Comparison of ENCODE assay signal across 16 cellular contexts in the genomic region with DNA sequence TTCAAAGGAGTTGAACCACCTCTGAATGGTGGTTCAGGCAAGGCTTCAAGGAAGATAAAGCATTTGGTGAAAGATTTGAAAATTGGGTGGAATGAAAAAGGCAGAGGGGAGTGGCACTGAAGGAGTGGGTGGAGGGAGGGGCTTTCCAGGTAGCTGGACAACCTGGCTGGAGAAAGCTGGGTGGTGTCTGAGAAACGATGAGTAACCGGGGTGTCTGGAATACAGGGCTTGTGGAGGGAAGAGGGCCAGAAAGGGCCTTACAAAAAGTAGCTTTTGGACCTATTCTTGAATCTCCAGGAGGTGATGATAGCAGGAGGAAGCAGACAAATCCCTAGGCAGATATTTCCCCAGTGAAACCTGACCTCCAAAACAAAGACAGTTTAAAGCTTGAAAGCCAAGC.
DNase-seq lines count a peak whose midpoint lies in the region; ATAC-seq and TF ChIP-seq lines count a peak whose summit lies in the region.
"Had no signal": no experiment of that assay in that cellular context is flagged by ENCODE, and none has a peak within 500 bp of the region (broad histone marks: within the 10 kb centered on the region; RNA-seq: fewer than 3 reads in every experiment).

No MANE protein-coding gene starts in this region.

- DNase-seq in GM23248 (peak; percentile 30), RWPE2 (ENCODE audit: low spot score) (no peak), endodermal cell (no peak), foreskin keratinocyte (no peak), NK-92 (lab: John Stamatoyannopoulos, UW; ENCODE audit: unreplicated experiment) (no peak), MG63 (no peak)
- no peak for DNase-seq in T-helper 2 cell treated with Interferon-gamma antibody and Interleukin-4, amounts not matched to agents 5 μg/mL and 100 μg/mL, for 36 hours (ENCODE audit: low spot score)
- DNase-seq: Calu3; CD8-positive, alpha-beta T cell; DMS79 treated with DMSO at 0.1 percent for 48 hours; GF-D8 had no signal

- H3K27ac ChIP-seq in GM23248 = no peak overlapping the region
- peak overlapping the region; percentile 80 for H3K27ac ChIP-seq in RWPE2 (ENCODE audit: poor library complexity, severe bottlenecking)
- no peak overlapping the region for H3K27ac ChIP-seq in endodermal cell (ENCODE audit: low read depth, low read length)
- peak overlapping the region; percentile 74 for H3K27ac ChIP-seq in foreskin keratinocyte
- H3K27ac ChIP-seq: BLaER1 treated with 17β-estradiol and CSF1 and Interleukin-3, amounts not matched to agents 10 nM and 100 nM had no signal

- H3F3A ChIP-seq in GM23248 (ENCODE audit: insufficient read depth) = no peaks in the 10 kb centered on the region

- H3K4me3 Mint-ChIP-seq in endodermal cell = no peak overlapping the region
- H3K4me3 Mint-ChIP-seq in T-helper 2 cell treated with Interferon-gamma antibody and Interleukin-4, amounts not matched to agents 5 μg/mL and 100 μg/mL, for 36 hours = no peak overlapping the region
- H3K4me3 Mint-ChIP-seq: B cell; CD8-positive, alpha-beta T cell had no signal

- no peak overlapping the region for H3K4me2 ChIP-seq in GM23248 (ENCODE audit: unreplicated experiment)
- H3K4me2 ChIP-seq: BLaER1 treated with 17β-estradiol and CSF1 and Interleukin-3, amounts not matched to agents 10 nM and 100 nM had no signal

- H3K9me3 ChIP-seq in GM23248 (ENCODE audit: low read depth) (no peaks in the 10 kb centered on the region), RWPE2 (ENCODE audit: severe bottlenecking) (no peaks in the 10 kb centered on the region), endodermal cell (ENCODE audit: control insufficient read depth, low read length) (peaks cover 21% of the 10 kb centered on the region), MG63 (no peaks in the 10 kb centered on the region)
- H3K9me3 ChIP-seq: HAP-1 had no signal

- no peaks in the 10 kb centered on the region for H3K79me2 ChIP-seq in GM23248 (ENCODE audit: insufficient read depth)

- no peaks in the 10 kb centered on the region; the same call in 1 of the 2 replicates for H3K27me3 ChIP-seq in GM23248 (replicated peaks; ENCODE audit: insufficient read depth)
- H3K27me3 ChIP-seq in RWPE2 (ENCODE audit: insufficient read depth, poor library complexity, severe bottlenecking) = no peaks in the 10 kb centered on the region
- no peaks in the 10 kb centered on the region for H3K27me3 ChIP-seq in endodermal cell (ENCODE audit: control insufficient read depth, insufficient read depth, low read length, poor library complexity, severe bottlenecking)
- H3K27me3 ChIP-seq in foreskin keratinocyte = no peaks in the 10 kb centered on the region
- no peaks in the 10 kb centered on the region for H3K27me3 ChIP-seq in MG63
- H3K27me3 ChIP-seq: BLaER1 treated with 17β-estradiol and CSF1 and Interleukin-3, amounts not matched to agents 10 nM and 100 nM had no signal

- TF ChIP-seq CTCF in RWPE2 (IDR thresholded peaks at IDR 0.05; ENCODE audit: poor library complexity, severe bottlenecking) (no peak), endodermal cell (conservative IDR thresholded peaks at IDR 0.05) (no peak), foreskin keratinocyte (conservative IDR thresholded peaks at IDR 0.05) (no peak)

- H3K4me1 ChIP-seq in GM23248 (ENCODE audit: insufficient read depth) = peaks cover 13% of the 10 kb centered on the region
- H3K4me1 ChIP-seq in RWPE2 (ENCODE audit: insufficient read depth, poor library complexity, severe bottlenecking) = peaks cover 16% of the 10 kb centered on the region
- H3K4me1 ChIP-seq in endodermal cell (ENCODE audit: control insufficient read depth, insufficient read depth, low read length) = peaks cover 18% of the 10 kb centered on the region
- peaks cover 26% of the 10 kb centered on the region for H3K4me1 ChIP-seq in foreskin keratinocyte
- H3K4me1 ChIP-seq: HAP-1 had no signal

- ATAC-seq in RWPE2 (ENCODE audit: low read depth) = peak; percentile 47; the same call in 1 of the 3 replicates
- peak; percentile 46 for ATAC-seq in foreskin keratinocyte
- ATAC-seq in HG03457 (IDR thresholded peaks at IDR 0.05; ENCODE audit: unreplicated experiment) = no peak
- ATAC-seq: CD8-positive, alpha-beta T cell; GM12878 had no signal

- H3K4me3 ChIP-seq in GM23248 (no peak overlapping the region), RWPE2 (ENCODE audit: severe bottlenecking) (no peak overlapping the region), endodermal cell (ENCODE audit: low read length) (peak overlapping the region; percentile 48), MG63 (no peak overlapping the region)
- H3K4me3 ChIP-seq: BLaER1 treated with 17β-estradiol and CSF1 and Interleukin-3, amounts not matched to agents 10 nM and 100 nM; GM12878; HAP-1 had no signal

- no peaks in the 10 kb centered on the region for H3K9me3 Mint-ChIP-seq in endodermal cell
- no peaks in the 10 kb centered on the region for H3K9me3 Mint-ChIP-seq in T-helper 2 cell treated with Interferon-gamma antibody and Interleukin-4, amounts not matched to agents 5 μg/mL and 100 μg/mL, for 36 hours
- H3K9me3 Mint-ChIP-seq: CD8-positive, alpha-beta T cell had no signal

- no peak overlapping the region for H3K27ac Mint-ChIP-seq in endodermal cell
- no peak overlapping the region for H3K27ac Mint-ChIP-seq in T-helper 2 cell treated with Interferon-gamma antibody and Interleukin-4, amounts not matched to agents 5 μg/mL and 100 μg/mL, for 36 hours
- H3K27ac Mint-ChIP-seq: B cell; CD8-positive, alpha-beta T cell had no signal

- no peak overlapping the region for H3K9ac ChIP-seq in GM23248
- no peak overlapping the region for H3K9ac ChIP-seq in endodermal cell (ENCODE audit: extremely low read depth, low read length, poor library complexity, severe bottlenecking)
- H3K9ac ChIP-seq: BLaER1 treated with 17β-estradiol and CSF1 and Interleukin-3, amounts not matched to agents 10 nM and 100 nM had no signal

- H3K4me1 Mint-ChIP-seq in endodermal cell = peaks cover 82% of the 10 kb centered on the region
- no peaks in the 10 kb centered on the region for H3K4me1 Mint-ChIP-seq in T-helper 2 cell treated with Interferon-gamma antibody and Interleukin-4, amounts not matched to agents 5 μg/mL and 100 μg/mL, for 36 hours (ENCODE audit: low read depth)
- H3K4me1 Mint-ChIP-seq: B cell had no signal

- WGBS in GM23248 (ENCODE audit: low coverage in 1 of 2, low lambda C conversion rate in 2 of 2, missing lambda C conversion rate in 2 of 2), 2 experiments = 29 to 37% methylated on average over 2 of the region's 2 CpGs
- 100% methylated on average over 2 of the region's 2 CpGs for whole genome bisulfite sequencing in endodermal cell (ENCODE audit: insufficient coverage in 1 of 2, insufficient read length in 1 of 2), 2 experiments

- no peaks in the 10 kb centered on the region for H3K36me3 Mint-ChIP-seq in endodermal cell (ENCODE audit: low read depth)
- H3K36me3 Mint-ChIP-seq in T-helper 2 cell treated with Interferon-gamma antibody and Interleukin-4, amounts not matched to agents 5 μg/mL and 100 μg/mL, for 36 hours (ENCODE audit: low read depth) = no peaks in the 10 kb centered on the region
- H3K36me3 Mint-ChIP-seq: CD8-positive, alpha-beta T cell had no signal

- peaks cover 2% of the 10 kb centered on the region for H3K27me3 Mint-ChIP-seq in endodermal cell (ENCODE audit: insufficient read depth)
- peaks cover 13% of the 10 kb centered on the region for H3K27me3 Mint-ChIP-seq in T-helper 2 cell treated with Interferon-gamma antibody and Interleukin-4, amounts not matched to agents 5 μg/mL and 100 μg/mL, for 36 hours (ENCODE audit: low read depth)

- no peaks in the 10 kb centered on the region for H3K9me2 ChIP-seq in GM23248 (ENCODE audit: insufficient read depth)

- H3K36me3 ChIP-seq in GM23248 (ENCODE audit: low read depth) (no peaks in the 10 kb centered on the region), RWPE2 (ENCODE audit: low read depth) (no peaks in the 10 kb centered on the region), endodermal cell (ENCODE audit: control insufficient read depth, insufficient read depth, low read length) (no peaks in the 10 kb centered on the region), MG63 (no peaks in the 10 kb centered on the region)
- H3K36me3 ChIP-seq: HAP-1 had no signal

- no peak overlapping the region for H2AFZ ChIP-seq in GM23248

- in situ Hi-C loops in GM23248 (cut with MboI) = no loop called here

- no peaks in the 10 kb centered on the region for H4K20me1 ChIP-seq in GM23248 (ENCODE audit: insufficient read depth)
- H4K20me1 ChIP-seq: BLaER1 treated with 17β-estradiol and CSF1 and Interleukin-3, amounts not matched to agents 10 nM and 100 nM had no signal

Comparison
In these comparisons a context has a peak if more than half of its experiments do, and no peak if none do; other contexts are left out.
1. H3K27ac ChIP-seq: peak in RWPE2 (single experiment) and foreskin keratinocyte (single experiment); none in GM23248 (single experiment) and endodermal cell (single experiment).